ENCODE assay signal across 8 cellular contexts in genomic region chr7:73214471-73214870, GRCh38.
A peak's percentile ranks its signal among the peaks of the same experiment; 100 is the strongest.
DNase-seq lines count a peak whose midpoint lies in the region; ATAC-seq and TF ChIP-seq lines count a peak whose summit lies in the region.
"Not testable (repeated sequence)": the region's sequence is repeated elsewhere in the genome, so short reads cannot be mapped to it uniquely, and the experiment has no call there.

No MANE protein-coding gene starts in this region.

- not testable (repeated sequence) for H3K36me3 ChIP-seq in BLaER1; adrenal gland (replicated peaks in 1 of 2)

- H3K79me1 ChIP-seq in H9 (ENCODE audit: insufficient read depth, low read depth, low read length, poor library complexity, severe bottlenecking), result not testable (repeated sequence)

- H3K9ac ChIP-seq in BLaER1; H9 (ENCODE audit: extremely low read depth, insufficient read length, low read length): not testable (repeated sequence)

- not testable (repeated sequence) for H3K9me3 ChIP-seq in BLaER1; H9 (ENCODE audit: control insufficient read depth, low read depth, low read length); adrenal gland (replicated peaks in 1 of 3)

- not testable (repeated sequence) for H3K27ac Mint-ChIP-seq in H9; glutamatergic neuron (ENCODE audit: unreplicated experiment); natural killer cell treated with Interleukin-12 subunit alpha and Interleukin-12 subunit beta and Interleukin-15 and Interleukin-18, amount 100 ng/mL, for 72 hours; stimulated activated naive B cell treated with anti-CD40 and anti-IgM and Interleukin-4, amounts not matched to agents 10 μg/mL and 1 μg/mL and 100 μg/mL, for 72 hours

- not testable (repeated sequence) for H3K4ac ChIP-seq in H9 (ENCODE audit: low read depth, low read length)

- H3K14ac ChIP-seq in H9 (ENCODE audit: insufficient read depth, low read length), result not testable (repeated sequence)

- not testable (repeated sequence) for H3K56ac ChIP-seq in H9 (ENCODE audit: insufficient read length, low read depth, low read length)

- not testable (repeated sequence) for H3K4me1 Mint-ChIP-seq in H9; glutamatergic neuron (ENCODE audit: low read depth, unreplicated experiment); natural killer cell treated with Interleukin-12 subunit alpha and Interleukin-12 subunit beta and Interleukin-15 and Interleukin-18, amount 100 ng/mL, for 72 hours (ENCODE audit: low read depth in 2 of 2); stimulated activated naive B cell treated with anti-CD40 and anti-IgM and Interleukin-4, amounts not matched to agents 10 μg/mL and 1 μg/mL and 100 μg/mL, for 72 hours

- peaks cover 12% of the 10 kb centered on the region for H3K4me1 ChIP-seq in BLaER1
- H3K4me1 ChIP-seq in H9 (ENCODE audit: insufficient read depth, low read length); adrenal gland (replicated peaks in 1 of 2): not testable (repeated sequence)

- not testable (repeated sequence) for H3T11ph ChIP-seq in H9 (ENCODE audit: low read length)

- H4K91ac ChIP-seq in H9 (ENCODE audit: insufficient read length, low read depth, low read length), result not testable (repeated sequence)

- not testable (repeated sequence) for H3K4me3 Mint-ChIP-seq in H9; glutamatergic neuron (ENCODE audit: unreplicated experiment); natural killer cell treated with Interleukin-12 subunit alpha and Interleukin-12 subunit beta and Interleukin-15 and Interleukin-18, amount 100 ng/mL, for 72 hours; stimulated activated naive B cell treated with anti-CD40 and anti-IgM and Interleukin-4, amounts not matched to agents 10 μg/mL and 1 μg/mL and 100 μg/mL, for 72 hours

- not testable (repeated sequence) for H2BK120ac ChIP-seq in H9 (ENCODE audit: low read depth, low read length, poor library complexity, severe bottlenecking)

- WGBS in H9 (ENCODE audit: extremely low coverage, insufficient read length, low lambda C conversion rate), result no CpG with 5 or more reads among the region's 4 CpGs
- WGBS in adrenal gland, 4 donors, result 51 to 61% (median 60%) methylated on average over 2 to 4 of the region's 4 CpGs; no CpG with 5 or more reads in 1 of the 4 donors

- H3K27me3 ChIP-seq in BLaER1; H9 (ENCODE audit: insufficient read depth, low read length); adrenal gland: not testable (repeated sequence)

- H3K23me2 ChIP-seq in H9 (ENCODE audit: insufficient read length, low read depth, low read length, poor library complexity, severe bottlenecking), result not testable (repeated sequence)

- H2BK5ac ChIP-seq in H9 (ENCODE audit: insufficient read length, low read length), result not testable (repeated sequence)

- H4K5ac ChIP-seq in H9 (ENCODE audit: insufficient read length, low read depth, low read length), result not testable (repeated sequence)

- not testable (repeated sequence) for H4K20me1 ChIP-seq in BLaER1; H9 (ENCODE audit: control insufficient read depth, insufficient read depth, insufficient read length)

- H3K9me3 Mint-ChIP-seq in H9; glutamatergic neuron (ENCODE audit: unreplicated experiment); natural killer cell treated with Interleukin-12 subunit alpha and Interleukin-12 subunit beta and Interleukin-15 and Interleukin-18, amount 100 ng/mL, for 72 hours; stimulated activated naive B cell treated with anti-CD40 and anti-IgM and Interleukin-4, amounts not matched to agents 10 μg/mL and 1 μg/mL and 100 μg/mL, for 72 hours: not testable (repeated sequence)

- intact Hi-C loops in adrenal gland (cut with DNase I), result not testable (repeated sequence)

- not testable (repeated sequence) for TF ChIP-seq CTCF in H9 (conservative IDR thresholded peaks at IDR 0.05); adrenal gland (IDR thresholded peaks at IDR 0.05); glutamatergic neuron (IDR thresholded peaks at IDR 0.05; ENCODE audit: partially characterized antibody, unreplicated experiment)

- peak overlapping the region; percentile 43; the same call in 1 of the 2 replicates for H3K4me2 ChIP-seq in BLaER1
- H3K4me2 ChIP-seq in H9 (ENCODE audit: insufficient read depth, insufficient read length, low read length), result not testable (repeated sequence)

- H3K23ac ChIP-seq in H9 (ENCODE audit: insufficient read length, low read depth, low read length), result not testable (repeated sequence)

- H2AK5ac ChIP-seq in H9 (ENCODE audit: insufficient read length, low read length), result not testable (repeated sequence)

- H2BK20ac ChIP-seq in H9 (ENCODE audit: low read depth, low read length, poor library complexity, severe bottlenecking), result not testable (repeated sequence)

- 0 out of 2 replicates have a peak overlapping the region, but pooled peaks have one; percentile 35 for H3K27ac ChIP-seq in BLaER1
- H3K27ac ChIP-seq in H9 (ENCODE audit: insufficient read length, low read depth, low read length); adrenal gland: not testable (repeated sequence)

- peak in 1 of 2 donors; percentile 25 for ATAC-seq in natural killer cell treated with Interleukin-12 subunit alpha and Interleukin-12 subunit beta and Interleukin-15 and Interleukin-18, amount 100 ng/mL, for 72 hours
- ATAC-seq in stimulated activated naive B cell treated with anti-CD40 and anti-IgM and Interleukin-4, amounts not matched to agents 10 μg/mL and 1 μg/mL and 100 μg/mL, for 72 hours (replicated peaks), result not testable (repeated sequence)

- H3K4me3 ChIP-seq in BLaER1, adrenal gland: not testable (repeated sequence)

- not testable (repeated sequence) for H2AFZ ChIP-seq in H9 (ENCODE audit: low read length)

- not testable (repeated sequence) for H2BK12ac ChIP-seq in H9 (ENCODE audit: insufficient read length, low read depth, low read length)

- not testable (repeated sequence) for H3K27me3 Mint-ChIP-seq in H9 (ENCODE audit: low read depth); glutamatergic neuron (ENCODE audit: unreplicated experiment); natural killer cell treated with Interleukin-12 subunit alpha and Interleukin-12 subunit beta and Interleukin-15 and Interleukin-18, amount 100 ng/mL, for 72 hours; stimulated activated naive B cell treated with anti-CD40 and anti-IgM and Interleukin-4, amounts not matched to agents 10 μg/mL and 1 μg/mL and 100 μg/mL, for 72 hours

- not testable (repeated sequence) for TF ChIP-seq POLR2A in adrenal gland (IDR thresholded peaks at IDR 0.05)

- not testable (repeated sequence) for H4K8ac ChIP-seq in H9 (replicated peaks; ENCODE audit: insufficient read length, low read depth, low read length)

- not testable (repeated sequence) for H2BK15ac ChIP-seq in H9 (ENCODE audit: low read depth, low read length)

- DNase-seq in H9, result peak; percentile 17
- peak; percentile 3 for DNase-seq in RPMI8226
- DNase-seq in adrenal gland, result peak in 5 of 7 donors; percentile 11 to 48 (median 16)
- peak; percentile 27 for DNase-seq in glutamatergic neuron
- DNase-seq in left kidney (ENCODE audit: low read depth, low spot score), result peak; percentile 0
- peak; percentile 58 for DNase-seq in natural killer cell treated with Interleukin-12 subunit alpha and Interleukin-12 subunit beta and Interleukin-15 and Interleukin-18, amount 100 ng/mL, for 72 hours (ENCODE audit: low spot score)
- peak; percentile 33 for DNase-seq in stimulated activated naive B cell treated with anti-CD40 and anti-IgM and Interleukin-4, amounts not matched to agents 10 μg/mL and 1 μg/mL and 100 μg/mL, for 72 hours

- H3K18ac ChIP-seq in H9 (ENCODE audit: insufficient read length, low read depth, low read length), result not testable (repeated sequence)

- H3K79me2 ChIP-seq in H9 (ENCODE audit: insufficient read depth, low read length), result not testable (repeated sequence)

- not testable (repeated sequence) for H3K36me3 Mint-ChIP-seq in H9 (ENCODE audit: insufficient read depth in 1 of 3, low read depth in 3 of 3); glutamatergic neuron (ENCODE audit: unreplicated experiment); natural killer cell treated with Interleukin-12 subunit alpha and Interleukin-12 subunit beta and Interleukin-15 and Interleukin-18, amount 100 ng/mL, for 72 hours; stimulated activated naive B cell treated with anti-CD40 and anti-IgM and Interleukin-4, amounts not matched to agents 10 μg/mL and 1 μg/mL and 100 μg/mL, for 72 hours

Comparison
In these comparisons a context has a peak if more than half of its experiments do, and no peak if none do; other contexts are left out.
1. DNase-seq: peak in every context shown above with its lines; median percentile 58 in natural killer cell treated with Interleukin-12 subunit alpha and Interleukin-12 subunit beta and Interleukin-15 and Interleukin-18, amount 100 ng/mL, for 72 hours; 33 in stimulated activated naive B cell treated with anti-CD40 and anti-IgM and Interleukin-4, amounts not matched to agents 10 μg/mL and 1 μg/mL and 100 μg/mL, for 72 hours; 27 in glutamatergic neuron; 17 in H9; 16 in adrenal gland; 3 in RPMI8226; 0 in left kidney.